Comparison of ENCODE assay signal across 1 cellular context in genomic region chr17:42240201-42240600, GRCh38.
TF ChIP-seq lines count a peak whose summit lies in the region.

No MANE protein-coding gene starts in this region.

TF ChIP-seq in K562, 482 proteins besides CTCF, POLR2A, EP300 and RAD21:
- no peak for TF ChIP-seq MXD1 (CRISPR knock-in tag; IDR thresholded peaks at IDR 0.05; ENCODE audit: borderline replicate concordance, poor library complexity, severe bottlenecking)
- no peak for TF ChIP-seq ZNF644 (tag; IDR thresholded peaks at IDR 0.05; ENCODE audit: low read depth)
- no peak for TF ChIP-seq HDAC3 (IDR thresholded peaks at IDR 0.05; ENCODE audit: borderline replicate concordance, partially characterized antibody)
- no peak for TF ChIP-seq RBM17 (IDR thresholded peaks at IDR 0.05; ENCODE audit: borderline replicate concordance, low read depth, low read length)
- TF ChIP-seq KDM2B (CRISPR knock-in tag; IDR thresholded peaks at IDR 0.05) = no peak
- peak; percentile 39 for TF ChIP-seq ZNF146 (CRISPR knock-in tag; IDR thresholded peaks at IDR 0.05; ENCODE audit: unreplicated experiment)
- peak; percentile 19 for TF ChIP-seq RBM25 (IDR thresholded peaks at IDR 0.05; ENCODE audit: low read depth, low read length, severe bottlenecking)
- no peak for TF ChIP-seq NR1H2 (CRISPR knock-in tag; IDR thresholded peaks at IDR 0.05)
- TF ChIP-seq CREBBP (IDR thresholded peaks at IDR 0.05; ENCODE audit: low read depth, low read length) = no peak
- TF ChIP-seq SMC3 (conservative IDR thresholded peaks at IDR 0.05; ENCODE audit: insufficient read depth, low read depth, low read length) = no peak
- TF ChIP-seq, protein P1, sequence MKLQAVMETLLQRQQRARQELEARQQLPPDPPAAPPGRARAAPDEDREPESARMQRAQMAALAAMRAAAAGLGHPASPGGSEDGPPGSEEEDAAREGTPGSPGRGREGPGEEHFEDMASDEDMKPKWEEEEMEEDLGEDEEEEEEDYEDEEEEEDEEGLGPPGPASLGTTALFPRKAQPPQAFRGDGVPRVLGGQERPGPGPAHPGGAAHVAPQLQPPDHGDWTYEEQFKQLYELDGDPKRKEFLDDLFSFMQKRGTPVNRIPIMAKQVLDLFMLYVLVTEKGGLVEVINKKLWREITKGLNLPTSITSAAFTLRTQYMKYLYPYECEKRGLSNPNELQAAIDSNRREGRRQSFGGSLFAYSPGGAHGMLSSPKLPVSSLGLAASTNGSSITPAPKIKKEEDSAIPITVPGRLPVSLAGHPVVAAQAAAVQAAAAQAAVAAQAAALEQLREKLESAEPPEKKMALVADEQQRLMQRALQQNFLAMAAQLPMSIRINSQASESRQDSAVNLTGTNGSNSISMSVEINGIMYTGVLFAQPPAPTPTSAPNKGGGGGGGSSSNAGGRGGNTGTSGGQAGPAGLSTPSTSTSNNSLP (IDR thresholded peaks at IDR 0.05; ENCODE audit: borderline replicate concordance, low read depth, low read length) = no peak
- TF ChIP-seq ILK (tag; IDR thresholded peaks at IDR 0.05; ENCODE audit: borderline replicate concordance, low read depth) = no peak
- no peak for TF ChIP-seq HMG20B (CRISPR knock-in tag; IDR thresholded peaks at IDR 0.05)
- TF ChIP-seq ZNF133 (CRISPR knock-in tag; IDR thresholded peaks at IDR 0.05) = no peak
- TF ChIP-seq MYBL2 (IDR thresholded peaks at IDR 0.05; ENCODE audit: low read depth) = no peak
- TF ChIP-seq MYBL2 (CRISPR knock-in tag; IDR thresholded peaks at IDR 0.05; ENCODE audit: borderline replicate concordance) = no peak
